In the genomic region with DNA sequence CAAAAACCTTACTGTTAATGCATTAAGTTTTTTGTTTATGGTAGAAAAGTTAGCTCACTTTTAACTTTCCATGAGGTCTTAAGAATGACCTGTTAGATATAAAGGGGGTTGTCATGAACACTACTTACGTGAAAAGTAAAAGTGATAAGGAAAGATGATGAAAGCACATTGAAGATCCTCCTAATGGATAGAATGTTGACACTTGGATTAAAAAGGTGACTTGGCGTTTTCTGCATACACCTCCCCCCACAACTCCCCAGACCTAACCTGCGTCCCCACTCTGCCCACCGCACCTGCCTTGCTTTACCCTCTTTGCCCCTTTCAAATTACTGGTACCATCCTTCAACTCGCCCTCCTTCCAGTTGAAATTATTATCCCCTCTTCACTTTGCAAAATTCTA, we compare ENCODE assay signal across 21 cellular contexts. TPM values are rescaled to one million over a fixed set of nuclear protein-coding genes. Genes with fewer than 3 reads are reported as not detected.
A peak's percentile ranks its signal among the peaks of the same experiment; 100 is the strongest.
DNase-seq lines count a peak whose midpoint lies in the region; ATAC-seq and TF ChIP-seq lines count a peak whose summit lies in the region.
"Had no signal": no experiment of that assay in that cellular context is flagged by ENCODE, and none has a peak within 500 bp of the region (broad histone marks: within the 10 kb centered on the region; RNA-seq: fewer than 3 reads in every experiment).

No MANE protein-coding gene starts in this region.

- no peak overlapping the region for H3K4me3 ChIP-seq in left ventricle myocardium inferior
- no peak overlapping the region for H3K4me3 ChIP-seq in hepatocyte
- H3K4me3 ChIP-seq: GM12878, MG63, PC-9 had no signal

- H3K79me2 ChIP-seq in hepatocyte, result peaks cover 75% of the 10 kb centered on the region

- H3K27me3 Mint-ChIP-seq in WTC11 (ENCODE audit: low read depth), result no peaks in the 10 kb centered on the region

- DNase-seq in left ventricle myocardium inferior (no peak), Right ventricle myocardium superior (no peak), WTC11 (ENCODE audit: low spot score) (no peak), hepatocyte (ENCODE audit: low spot score) (no peak), NCI-H2081 (lab: John Stamatoyannopoulos, UW) (no peak)
- no peak for DNase-seq in effector CD4-positive, alpha-beta T cell
- DNase-seq: 8988T; AML-193; C1 segment of cervical spinal cord; CD8-positive, alpha-beta T cell; DND-41; MG63; NCI-H1092; NCI-H1436; NCI-H1930; NCI-H2227 treated with DMSO at 0.1 percent for 48 hours; NCI-H510A; PC-9 had no signal

- H3K27ac Mint-ChIP-seq in WTC11, result peak overlapping the region; percentile 78
- H3K27ac Mint-ChIP-seq: CD8-positive, alpha-beta T cell had no signal

- WGBS in hepatocyte (ENCODE audit: low lambda C conversion rate, missing lambda C conversion rate), result 74% methylated on average over 5 of the region's 5 CpGs

- no peak overlapping the region for H2AFZ ChIP-seq in hepatocyte
- H2AFZ ChIP-seq: PC-9 had no signal

- no peaks in the 10 kb centered on the region for H3K9me3 ChIP-seq in left ventricle myocardium inferior (replicated peaks)
- H3K9me3 ChIP-seq in hepatocyte (ENCODE audit: low read depth), result no peaks in the 10 kb centered on the region
- H3K9me3 ChIP-seq: MG63 had no signal

- ATAC-seq in Right ventricle myocardium superior (ENCODE audit: poor library complexity) (no peak), WTC11 (no peak), HG02973 (IDR thresholded peaks at IDR 0.05; ENCODE audit: unreplicated experiment) (no peak)
- ATAC-seq: CD8-positive, alpha-beta T cell; GM12878; SK-N-SH treated with all-trans-retinoic acid at 6 μM for 48 hours had no signal

- no peaks in the 10 kb centered on the region for H3K36me3 ChIP-seq in left ventricle myocardium inferior
- H3K36me3 ChIP-seq in hepatocyte (replicated peaks; ENCODE audit: insufficient read depth, low read depth), result no peaks in the 10 kb centered on the region
- H3K36me3 ChIP-seq: MG63 had no signal

- H3K4me1 Mint-ChIP-seq in WTC11, result peaks cover 59% of the 10 kb centered on the region

- CTCF ChIA-PET in WTC11 (lab: Charles Lee), result interaction anchor here (1.7 kb wide), 1 partner anchor 18 kb away, joined by 9 read pairs; no protein-coding TSS in a partner anchor

- peaks cover 3% of the 10 kb centered on the region; the same call in 1 of the 2 replicates for H3K36me3 Mint-ChIP-seq in WTC11
- H3K36me3 Mint-ChIP-seq: CD8-positive, alpha-beta T cell had no signal

- H4K20me1 ChIP-seq in hepatocyte (ENCODE audit: insufficient read depth, poor library complexity, severe bottlenecking), result peaks cover 16% of the 10 kb centered on the region

- peak overlapping the region; percentile 60 for H3K4me2 ChIP-seq in hepatocyte
- H3K4me2 ChIP-seq: PC-9 had no signal

- intact Hi-C loops in left ventricle myocardium inferior (cut with micrococcal nuclease), result no loop called here
- intact Hi-C loops in Right ventricle myocardium superior (cut with DNase I), result no loop called here

- H3K9me2 ChIP-seq in hepatocyte (replicated peaks; ENCODE audit: insufficient read depth), result no peaks in the 10 kb centered on the region

- POLR2A ChIA-PET in WTC11 (lab: Charles Lee), result no interaction called here

- TF ChIP-seq CTCF in left ventricle myocardium inferior (IDR thresholded peaks at IDR 0.05; ENCODE audit: borderline replicate concordance) (no peak), WTC11 (IDR thresholded peaks at IDR 0.05) (no peak), hepatocyte (IDR thresholded peaks at IDR 0.05; ENCODE audit: poor library complexity) (no peak)

- no peaks in the 10 kb centered on the region for H3K27me3 ChIP-seq in left ventricle myocardium inferior (ENCODE audit: low read depth)
- no peaks in the 10 kb centered on the region for H3K27me3 ChIP-seq in hepatocyte
- H3K27me3 ChIP-seq: MG63 had no signal

- H3K4me1 ChIP-seq in left ventricle myocardium inferior (peaks cover 57% of the 10 kb centered on the region), hepatocyte (ENCODE audit: insufficient read depth) (peaks cover 16% of the 10 kb centered on the region)

- no peaks in the 10 kb centered on the region for H3K9me3 Mint-ChIP-seq in WTC11
- H3K9me3 Mint-ChIP-seq: CD8-positive, alpha-beta T cell had no signal

- H3K27ac ChIP-seq in left ventricle myocardium inferior (replicated peaks) (peak overlapping the region; percentile 51), hepatocyte (peak overlapping the region; percentile 79)
- H3K27ac ChIP-seq: PC-9 had no signal

- H3K4me3 Mint-ChIP-seq in WTC11, result no peak overlapping the region
- H3K4me3 Mint-ChIP-seq: CD8-positive, alpha-beta T cell had no signal

TF ChIP-seq in WTC11, 78 proteins besides CTCF, POLR2A, EP300 and RAD21:
- no peak for TF ChIP-seq RORB (CRISPR knock-in tag; IDR thresholded peaks at IDR 0.05)
- no peak for TF ChIP-seq SMAD4 (CRISPR knock-in tag; IDR thresholded peaks at IDR 0.05)
- TF ChIP-seq KAT7 (CRISPR knock-in tag; IDR thresholded peaks at IDR 0.05; ENCODE audit: borderline replicate concordance), result no peak
- TF ChIP-seq NFE2L1 (CRISPR knock-in tag; IDR thresholded peaks at IDR 0.05), result no peak
- no peak for TF ChIP-seq TEAD4 (CRISPR knock-in tag; IDR thresholded peaks at IDR 0.05)
- no peak for TF ChIP-seq ZNF219 (CRISPR knock-in tag; IDR thresholded peaks at IDR 0.05; ENCODE audit: borderline replicate concordance)
- TF ChIP-seq ZNF263 (CRISPR knock-in tag; IDR thresholded peaks at IDR 0.05; ENCODE audit: low read depth), result no peak
- TF ChIP-seq, protein P1, sequence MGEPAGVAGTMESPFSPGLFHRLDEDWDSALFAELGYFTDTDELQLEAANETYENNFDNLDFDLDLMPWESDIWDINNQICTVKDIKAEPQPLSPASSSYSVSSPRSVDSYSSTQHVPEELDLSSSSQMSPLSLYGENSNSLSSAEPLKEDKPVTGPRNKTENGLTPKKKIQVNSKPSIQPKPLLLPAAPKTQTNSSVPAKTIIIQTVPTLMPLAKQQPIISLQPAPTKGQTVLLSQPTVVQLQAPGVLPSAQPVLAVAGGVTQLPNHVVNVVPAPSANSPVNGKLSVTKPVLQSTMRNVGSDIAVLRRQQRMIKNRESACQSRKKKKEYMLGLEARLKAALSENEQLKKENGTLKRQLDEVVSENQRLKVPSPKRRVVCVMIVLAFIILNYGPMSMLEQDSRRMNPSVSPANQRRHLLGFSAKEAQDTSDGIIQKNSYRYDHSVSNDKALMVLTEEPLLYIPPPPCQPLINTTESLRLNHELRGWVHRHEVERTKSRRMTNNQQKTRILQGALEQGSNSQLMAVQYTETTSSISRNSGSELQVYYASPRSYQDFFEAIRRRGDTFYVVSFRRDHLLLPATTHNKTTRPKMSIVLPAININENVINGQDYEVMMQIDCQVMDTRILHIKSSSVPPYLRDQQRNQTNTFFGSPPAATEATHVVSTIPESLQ (CRISPR knock-in tag; IDR thresholded peaks at IDR 0.05), result no peak
- no peak for TF ChIP-seq FOXK1 (CRISPR knock-in tag; IDR thresholded peaks at IDR 0.05)

RNA-seq across cellular contexts. Expression of gene TJP2, which starts 32.0 kb away (rescaled TPM):
- total RNA-seq in left ventricle myocardium inferior, result 130 TPM
- total RNA-seq in Right ventricle myocardium superior, result 116 TPM
- total RNA-seq in WTC11 (2021), result 155 to 159 TPM (median 156 TPM) in 3 replicates
- 126 and 131 TPM in 2 replicates for total RNA-seq in hepatocyte
- polyA plus RNA-seq in hepatocyte, result 67.2 and 69.9 TPM in 2 replicates
